ENCODE assay signal across 8 cellular contexts in the genomic region with DNA sequence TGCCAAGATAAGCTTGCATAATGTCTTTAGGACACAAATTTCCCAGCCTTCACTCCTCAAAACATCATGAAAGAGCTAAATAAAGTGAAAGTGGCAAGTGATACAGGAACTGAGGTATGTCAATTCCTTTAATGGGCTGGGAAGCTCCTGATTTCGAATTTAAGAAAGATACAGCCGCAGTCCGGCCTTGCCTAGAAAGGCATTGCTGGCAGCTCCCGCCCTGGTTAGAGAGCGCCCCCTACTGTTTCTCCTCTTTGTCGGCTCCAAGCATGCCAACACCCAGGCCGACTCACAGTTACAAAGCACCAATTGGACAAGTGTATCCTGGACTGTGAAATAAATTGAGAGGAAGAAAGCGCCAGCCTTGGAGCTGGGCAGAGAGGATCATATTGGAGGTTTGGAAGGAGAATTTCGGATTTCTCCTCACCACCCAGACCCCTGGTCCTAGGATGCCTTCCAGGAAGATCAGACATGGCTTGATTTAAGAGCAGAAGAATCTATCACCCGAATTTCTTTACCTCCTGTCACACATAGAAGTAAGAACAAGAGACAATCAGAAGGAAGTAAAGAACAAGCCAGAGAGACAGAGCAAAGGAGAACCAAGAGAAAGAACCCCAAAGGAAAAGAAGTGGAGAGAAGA.
DNase-seq lines count a peak whose midpoint lies in the region; ATAC-seq and TF ChIP-seq lines count a peak whose summit lies in the region.

No MANE protein-coding gene starts in this region.

- H3K36me3 Mint-ChIP-seq in naive thymus-derived CD4-positive, alpha-beta T cell = peaks cover 0 to 2% (median 0%) of the 10 kb centered on the region in 5 donors

- H3K9me3 ChIP-seq in OCI-LY3 (ENCODE audit: insufficient read depth, low read length) = no peaks in the 10 kb centered on the region
- no peaks in the 10 kb centered on the region for H3K9me3 ChIP-seq in esophagus (ENCODE audit: control insufficient read depth in 2 of 2, insufficient read depth in 1 of 2, low read depth in 1 of 2, low read length in 1 of 2)
- no peaks in the 10 kb centered on the region for H3K9me3 ChIP-seq in naive thymus-derived CD4-positive, alpha-beta T cell (ENCODE audit: control insufficient read depth in 2 of 3, low read length in 3 of 3)

- H3K27me3 ChIP-seq in OCI-LY3 (ENCODE audit: low read depth, low read length) = no peaks in the 10 kb centered on the region
- no peaks in the 10 kb centered on the region for H3K27me3 ChIP-seq in esophagus (ENCODE audit: control insufficient read depth in 1 of 2, insufficient read depth in 2 of 2, low read length in 2 of 2)
- no peaks in the 10 kb centered on the region for H3K27me3 ChIP-seq in naive thymus-derived CD4-positive, alpha-beta T cell (ENCODE audit: control insufficient read depth in 2 of 2, insufficient read depth in 2 of 2, low read length in 2 of 2)

- no peak for TF ChIP-seq EP300 in Ishikawa (IDR thresholded peaks at IDR 0.05; ENCODE audit: borderline replicate concordance)

- no peaks in the 10 kb centered on the region for H3K36me3 ChIP-seq in OCI-LY3 (replicated peaks; ENCODE audit: low read depth, low read length)
- no peaks in the 10 kb centered on the region for H3K36me3 ChIP-seq in esophagus (ENCODE audit: control insufficient read depth in 2 of 2, insufficient read depth in 2 of 2, low read length in 1 of 2)
- no peaks in the 10 kb centered on the region for H3K36me3 ChIP-seq in naive thymus-derived CD4-positive, alpha-beta T cell (ENCODE audit: control insufficient read depth in 2 of 3, insufficient read depth in 3 of 3, low read length in 3 of 3)

- POLR2A ChIA-PET in naive thymus-derived CD4-positive, alpha-beta T cell (lab: Charles Lee) = interaction anchor here (0.7 to 13.2 kb wide), 24 partner anchors 9 to 551 kb away, joined by 3 to 127 read pairs (median 4); a partner anchor contains a TSS

- peak; percentile 90 for ATAC-seq in GM21576 (IDR thresholded peaks at IDR 0.05; ENCODE audit: unreplicated experiment)
- peak; percentile 98 for ATAC-seq in naive thymus-derived CD4-positive, alpha-beta T cell

- H2AFZ ChIP-seq in OCI-LY3 (ENCODE audit: low read depth, low read length) = peak overlapping the region; percentile 57; the same call in 1 of the 2 replicates

- DNase-seq in DMS114 treated with DMSO at 0.1 percent for 48 hours (lab: John Stamatoyannopoulos, UW; ENCODE audit: unreplicated experiment) (peak; percentile 8), activated T-cell treated with anti-CD3 and anti-CD28 coated beads for 24 hours (ENCODE audit: low read depth) (peak; percentile 82)
- peak; percentile 67 to 91 (median 86) for DNase-seq in naive thymus-derived CD4-positive, alpha-beta T cell
- peak; percentile 71 to 75 for DNase-seq in stimulated activated CD8-positive, alpha-beta memory T cell treated with anti-CD3 and anti-CD28 coated beads, Interleukin-7, amount 100 ng/mL, for 4 hours (ENCODE audit: low read depth in 2 of 2)

- CTCF ChIA-PET in naive thymus-derived CD4-positive, alpha-beta T cell (lab: Charles Lee) = interaction anchor here (0.6 to 12.4 kb wide), 65 partner anchors 9 to 637 kb away, joined by 3 to 192 read pairs (median 4); a partner anchor contains a TSS

- H4K20me1 ChIP-seq in OCI-LY3 (ENCODE audit: insufficient read depth, low read length) = no peaks in the 10 kb centered on the region

- H3K4me1 ChIP-seq in OCI-LY3 (ENCODE audit: low read length) (peaks cover 32% of the 10 kb centered on the region), esophagus (ENCODE audit: control insufficient read depth in 2 of 2, insufficient read depth in 2 of 2, low read length in 1 of 2) (no peaks in the 10 kb centered on the region)
- peaks cover 29 to 43% of the 10 kb centered on the region in 2 donors for H3K4me1 ChIP-seq in naive thymus-derived CD4-positive, alpha-beta T cell (ENCODE audit: control insufficient read depth in 2 of 2, insufficient read depth in 2 of 2, low read length in 2 of 2)

- intact Hi-C loops in naive thymus-derived CD4-positive, alpha-beta T cell (cut with micrococcal nuclease) = loop anchor here (1.0 to 10.0 kb wide), 13 partner anchors 17 to 733 kb away; a partner anchor contains a TSS

- H3K9me3 Mint-ChIP-seq in naive thymus-derived CD4-positive, alpha-beta T cell = no peaks in the 10 kb centered on the region

- H3K27ac ChIP-seq in OCI-LY3 (ENCODE audit: low read length) (no peak overlapping the region), esophagus (ENCODE audit: low read depth in 2 of 2, low read length in 1 of 2) (peak overlapping the region; percentile 13 to 38)
- H3K27ac ChIP-seq in naive thymus-derived CD4-positive, alpha-beta T cell (ENCODE audit: low read depth, low read length) = peak overlapping the region; percentile 55

- peak overlapping the region; percentile 62 for H3K4me2 ChIP-seq in OCI-LY3 (ENCODE audit: low read length)

- no peak overlapping the region for H3K4me3 ChIP-seq in OCI-LY3 (ENCODE audit: low read length)
- H3K4me3 ChIP-seq in esophagus (ENCODE audit: low read depth in 1 of 2, low read length in 2 of 2) = no peak overlapping the region
- no peak overlapping the region for H3K4me3 ChIP-seq in naive thymus-derived CD4-positive, alpha-beta T cell (ENCODE audit: low read length)

- TF ChIP-seq RAD21 in Ishikawa (IDR thresholded peaks at IDR 0.05; ENCODE audit: low read depth) = peak; percentile 98

- peak; percentile 81 for TF ChIP-seq CTCF in OCI-LY3 (IDR thresholded peaks at IDR 0.05; ENCODE audit: low read depth, low read length)

- 10 to 11% methylated on average over 10 of the region's 10 CpGs for WGBS in esophagus, 2 donors

- H3K9ac ChIP-seq in OCI-LY3 (ENCODE audit: low read length) = peak overlapping the region; percentile 23; the same call in 1 of the 2 replicates

- H3K79me2 ChIP-seq in OCI-LY3 (ENCODE audit: low read length) = no peaks in the 10 kb centered on the region

- H3K4me3 Mint-ChIP-seq in naive thymus-derived CD4-positive, alpha-beta T cell = no peak overlapping the region

- H3K4me1 Mint-ChIP-seq in naive thymus-derived CD4-positive, alpha-beta T cell = peaks cover 3 to 15% (median 11%) of the 10 kb centered on the region in 7 donors

- no peak overlapping the region for H3K27ac Mint-ChIP-seq in naive thymus-derived CD4-positive, alpha-beta T cell

- H3K27me3 Mint-ChIP-seq in naive thymus-derived CD4-positive, alpha-beta T cell = peaks cover 0 to 3% (median 0%) of the 10 kb centered on the region in 5 donors

TF ChIP-seq in Ishikawa, 13 proteins besides CTCF, POLR2A, EP300 and RAD21:
- TF ChIP-seq TEAD4 (IDR thresholded peaks at IDR 0.05) (no peak), ZBTB7A (IDR thresholded peaks at IDR 0.05; ENCODE audit: low read depth) (no peak), NFIC (IDR thresholded peaks at IDR 0.05) (no peak), TAF1 (IDR thresholded peaks at IDR 0.05; ENCODE audit: low read depth) (no peak), TCF12 (IDR thresholded peaks at IDR 0.05; ENCODE audit: low read depth) (no peak), YY1 (IDR thresholded peaks at IDR 0.05; ENCODE audit: low read depth) (no peak), EGR1 (IDR thresholded peaks at IDR 0.05) (no peak), CREB1 (IDR thresholded peaks at IDR 0.05; ENCODE audit: low read depth) (no peak), CEBPB (IDR thresholded peaks at IDR 0.05) (no peak)
- TF ChIP-seq, protein P1, sequence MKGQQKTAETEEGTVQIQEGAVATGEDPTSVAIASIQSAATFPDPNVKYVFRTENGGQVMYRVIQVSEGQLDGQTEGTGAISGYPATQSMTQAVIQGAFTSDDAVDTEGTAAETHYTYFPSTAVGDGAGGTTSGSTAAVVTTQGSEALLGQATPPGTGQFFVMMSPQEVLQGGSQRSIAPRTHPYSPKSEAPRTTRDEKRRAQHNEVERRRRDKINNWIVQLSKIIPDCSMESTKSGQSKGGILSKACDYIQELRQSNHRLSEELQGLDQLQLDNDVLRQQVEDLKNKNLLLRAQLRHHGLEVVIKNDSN (IDR thresholded peaks at IDR 0.05) = no peak
- TF ChIP-seq, protein P2, sequence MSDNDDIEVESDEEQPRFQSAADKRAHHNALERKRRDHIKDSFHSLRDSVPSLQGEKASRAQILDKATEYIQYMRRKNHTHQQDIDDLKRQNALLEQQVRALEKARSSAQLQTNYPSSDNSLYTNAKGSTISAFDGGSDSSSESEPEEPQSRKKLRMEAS (IDR thresholded peaks at IDR 0.05) = no peak

Comparison
In these comparisons a context has a peak if more than half of its experiments do, and no peak if none do; other contexts are left out.
1. DNase-seq: peak in every context shown above with its lines; median percentile 86 in naive thymus-derived CD4-positive, alpha-beta T cell; 82 in activated T-cell treated with anti-CD3 and anti-CD28 coated beads for 24 hours; 73 in stimulated activated CD8-positive, alpha-beta memory T cell treated with anti-CD3 and anti-CD28 coated beads, Interleukin-7, amount 100 ng/mL, for 4 hours; 8 in DMS114 treated with DMSO at 0.1 percent for 48 hours.